In genomic region chr4:66572949-66573348, GRCh38 we compare ENCODE assay signal across 17 cellular contexts.
A peak's percentile ranks its signal among the peaks of the same experiment; 100 is the strongest.
DNase-seq lines count a peak whose midpoint lies in the region; ATAC-seq and TF ChIP-seq lines count a peak whose summit lies in the region.
"Had no signal": no experiment of that assay in that cellular context is flagged by ENCODE, and none has a peak within 500 bp of the region (broad histone marks: within the 10 kb centered on the region; RNA-seq: fewer than 3 reads in every experiment).

No MANE protein-coding gene starts in this region.

- TF ChIP-seq CTCF in foreskin keratinocyte (conservative IDR thresholded peaks at IDR 0.05) (no peak), upper lobe of left lung (IDR thresholded peaks at IDR 0.05) (no peak)

- no peak for TF ChIP-seq POLR2A in upper lobe of left lung (IDR thresholded peaks at IDR 0.05)

- no peaks in the 10 kb centered on the region for H3K79me2 ChIP-seq in ACC112 (ENCODE audit: control insufficient read depth, insufficient read depth, low read length, unreplicated experiment)
- H3K79me2 ChIP-seq: hepatocyte had no signal

- CTCF ChIA-PET in HEK293T (lab: Yijun Ruan, JAX) = no interaction called here

- H3K27ac ChIP-seq in ACC112 (ENCODE audit: low read depth, low read length) = peak overlapping the region; percentile 92
- H3K27ac ChIP-seq in foreskin keratinocyte = no peak overlapping the region
- no peak overlapping the region for H3K27ac ChIP-seq in upper lobe of left lung
- H3K27ac ChIP-seq: hepatocyte, lower lobe of right lung, SK-N-MC, upper lobe of right lung had no signal

- 43 to 52% methylated on average over 2 of the region's 2 CpGs for WGBS in upper lobe of left lung, 2 donors

- no peaks in the 10 kb centered on the region for H3K9me3 ChIP-seq in adipocyte (ENCODE audit: control insufficient read depth, low read length)
- no peaks in the 10 kb centered on the region for H3K9me3 ChIP-seq in upper lobe of left lung
- H3K9me3 ChIP-seq: lower lobe of right lung, upper lobe of right lung had no signal

- TF ChIP-seq EP300 in upper lobe of left lung (IDR thresholded peaks at IDR 0.05) = no peak

- H3K4me1 ChIP-seq in ACC112 (ENCODE audit: control insufficient read depth, insufficient read depth, low read length, unreplicated experiment) (peaks cover 34% of the 10 kb centered on the region), adipocyte (ENCODE audit: control insufficient read depth, insufficient read depth, low read length) (peaks cover 19% of the 10 kb centered on the region), foreskin keratinocyte (peaks cover 19% of the 10 kb centered on the region), upper lobe of left lung (no peaks in the 10 kb centered on the region)
- H3K4me1 ChIP-seq: lower lobe of right lung, upper lobe of right lung had no signal

- H3K27me3 ChIP-seq in ACC112 (ENCODE audit: insufficient read depth, low read length) = no peaks in the 10 kb centered on the region
- no peaks in the 10 kb centered on the region for H3K27me3 ChIP-seq in adipocyte (replicated peaks; ENCODE audit: control insufficient read depth, insufficient read depth, low read length)
- no peaks in the 10 kb centered on the region for H3K27me3 ChIP-seq in foreskin keratinocyte
- no peaks in the 10 kb centered on the region for H3K27me3 ChIP-seq in upper lobe of left lung
- H3K27me3 ChIP-seq: hepatocyte, upper lobe of right lung had no signal

- H3K4me3 ChIP-seq in ACC112 (ENCODE audit: low read depth, low read length) = peak overlapping the region; percentile 18; the same call in 1 of the 2 replicates
- no peak overlapping the region for H3K4me3 ChIP-seq in adipocyte (ENCODE audit: low read length)
- H3K4me3 ChIP-seq in upper lobe of left lung = no peak overlapping the region
- H3K4me3 ChIP-seq: hepatocyte, lower lobe of right lung, SK-N-MC, upper lobe of right lung had no signal

- H3K9ac ChIP-seq in adipocyte (ENCODE audit: low read length) = no peak overlapping the region

- ATAC-seq in foreskin keratinocyte (peak; percentile 53), GM18861 (IDR thresholded peaks at IDR 0.05; ENCODE audit: unreplicated experiment) (no peak), GM21390 (IDR thresholded peaks at IDR 0.05; ENCODE audit: unreplicated experiment) (no peak), GM19452 (IDR thresholded peaks at IDR 0.05; ENCODE audit: unreplicated experiment) (no peak), upper lobe of left lung (ENCODE audit: low FRiP score in 2 of 2) (no peak)
- ATAC-seq: lower lobe of right lung, upper lobe of right lung had no signal

- POLR2A ChIA-PET in HEK293T (lab: Yijun Ruan, JAX) = no interaction called here

- DNase-seq in HEK293T (ENCODE audit: extremely low spot score) (no peak), adipocyte (ENCODE audit: low read depth) (peak; percentile 76), foreskin keratinocyte (peak; percentile 60 to 81), upper lobe of left lung (no peak)
- DNase-seq: activated CD8-positive, alpha-beta memory T cell treated with anti-CD3 and anti-CD28 coated beads, Interleukin-2, amount 50 U/mL, for 4 hours; lower lobe of right lung; NCI-H1436; NCI-H82; stimulated activated CD4-positive, alpha-beta T cell treated with anti-CD3 and anti-CD28 coated beads, Interleukin-15, amount 100 ng/mL, for 24 hours; stimulated activated CD8-positive, alpha-beta memory T cell treated with anti-CD3 and anti-CD28 coated beads, Interleukin-4, amount 100 ng/mL, for 48 hours; upper lobe of right lung had no signal

- H2AFZ ChIP-seq in ACC112 (ENCODE audit: low read length, unreplicated experiment) = peak overlapping the region; percentile 52
- H2AFZ ChIP-seq: hepatocyte had no signal

- no peaks in the 10 kb centered on the region for H3K36me3 ChIP-seq in ACC112 (ENCODE audit: insufficient read depth, low read length)
- no peaks in the 10 kb centered on the region for H3K36me3 ChIP-seq in adipocyte (ENCODE audit: control insufficient read depth, insufficient read depth, low read length, severe bottlenecking)
- H3K36me3 ChIP-seq in upper lobe of left lung = no peaks in the 10 kb centered on the region
- H3K36me3 ChIP-seq: lower lobe of right lung, upper lobe of right lung had no signal

TF ChIP-seq in HEK293T, 16 proteins besides CTCF, POLR2A, EP300 and RAD21:
- no peak for TF ChIP-seq TARDBP (IDR thresholded peaks at IDR 0.05)
- TF ChIP-seq PKNOX1 (IDR thresholded peaks at IDR 0.05) = peak; percentile 48

Comparison
In these comparisons a context has a peak if more than half of its experiments do, and no peak if none do; other contexts are left out.
1. DNase-seq: peak in adipocyte (single experiment) and foreskin keratinocyte (2 of 2); none in HEK293T (single experiment) and upper lobe of left lung (0 of 2).